2 cellular contexts compared by ENCODE assay signal in the genomic region with DNA sequence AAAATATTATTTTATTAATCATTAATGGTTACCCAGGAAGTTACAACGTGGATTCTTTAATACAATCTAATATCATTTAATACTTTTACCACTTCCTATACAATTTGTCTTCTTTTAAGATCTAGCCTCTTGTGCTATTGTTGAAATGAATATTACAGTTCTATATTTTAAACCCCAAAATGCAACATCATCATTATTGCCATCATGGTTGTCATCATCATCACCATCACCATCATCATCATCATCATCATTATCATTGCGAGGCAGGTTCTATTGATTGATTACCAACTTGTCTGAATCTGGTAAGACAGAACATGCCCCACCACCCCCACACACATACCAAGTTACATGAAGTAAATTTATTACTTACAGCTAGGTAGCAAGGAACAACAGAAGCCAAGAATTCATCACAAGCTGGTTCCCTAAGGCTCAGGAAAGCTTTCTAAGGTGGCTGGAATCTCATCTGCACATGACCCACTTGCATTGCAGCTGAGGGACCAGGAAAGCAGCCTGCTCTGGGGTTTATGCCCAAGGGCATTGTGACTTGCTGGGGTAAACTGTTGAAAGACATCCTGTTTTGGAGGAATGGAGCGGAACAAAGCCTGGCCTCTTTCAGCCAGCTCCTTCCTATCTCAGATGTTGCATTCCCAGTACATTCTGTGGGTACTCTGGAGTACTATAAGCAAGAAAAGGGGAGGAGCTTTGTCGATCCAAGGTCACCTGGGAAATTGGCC.
TF ChIP-seq lines count a peak whose summit lies in the region.

No MANE protein-coding gene starts in this region.

TF ChIP-seq in GM23338, 12 proteins besides CTCF, POLR2A, EP300 and RAD21 (continued from another document):
- TF ChIP-seq CREB1 (CRISPR knock-in tag; IDR thresholded peaks at IDR 0.05; ENCODE audit: low read depth) (no peak), ZNF331 (CRISPR knock-in tag; IDR thresholded peaks at IDR 0.05; ENCODE audit: low read depth) (no peak), ZNF462 (CRISPR knock-in tag; IDR thresholded peaks at IDR 0.05) (no peak), ETS1 (IDR thresholded peaks at IDR 0.05) (no peak), EZH2phosphoT487 (IDR thresholded peaks at IDR 0.05; ENCODE audit: unreplicated experiment) (no peak)
- TF ChIP-seq, protein P1, sequence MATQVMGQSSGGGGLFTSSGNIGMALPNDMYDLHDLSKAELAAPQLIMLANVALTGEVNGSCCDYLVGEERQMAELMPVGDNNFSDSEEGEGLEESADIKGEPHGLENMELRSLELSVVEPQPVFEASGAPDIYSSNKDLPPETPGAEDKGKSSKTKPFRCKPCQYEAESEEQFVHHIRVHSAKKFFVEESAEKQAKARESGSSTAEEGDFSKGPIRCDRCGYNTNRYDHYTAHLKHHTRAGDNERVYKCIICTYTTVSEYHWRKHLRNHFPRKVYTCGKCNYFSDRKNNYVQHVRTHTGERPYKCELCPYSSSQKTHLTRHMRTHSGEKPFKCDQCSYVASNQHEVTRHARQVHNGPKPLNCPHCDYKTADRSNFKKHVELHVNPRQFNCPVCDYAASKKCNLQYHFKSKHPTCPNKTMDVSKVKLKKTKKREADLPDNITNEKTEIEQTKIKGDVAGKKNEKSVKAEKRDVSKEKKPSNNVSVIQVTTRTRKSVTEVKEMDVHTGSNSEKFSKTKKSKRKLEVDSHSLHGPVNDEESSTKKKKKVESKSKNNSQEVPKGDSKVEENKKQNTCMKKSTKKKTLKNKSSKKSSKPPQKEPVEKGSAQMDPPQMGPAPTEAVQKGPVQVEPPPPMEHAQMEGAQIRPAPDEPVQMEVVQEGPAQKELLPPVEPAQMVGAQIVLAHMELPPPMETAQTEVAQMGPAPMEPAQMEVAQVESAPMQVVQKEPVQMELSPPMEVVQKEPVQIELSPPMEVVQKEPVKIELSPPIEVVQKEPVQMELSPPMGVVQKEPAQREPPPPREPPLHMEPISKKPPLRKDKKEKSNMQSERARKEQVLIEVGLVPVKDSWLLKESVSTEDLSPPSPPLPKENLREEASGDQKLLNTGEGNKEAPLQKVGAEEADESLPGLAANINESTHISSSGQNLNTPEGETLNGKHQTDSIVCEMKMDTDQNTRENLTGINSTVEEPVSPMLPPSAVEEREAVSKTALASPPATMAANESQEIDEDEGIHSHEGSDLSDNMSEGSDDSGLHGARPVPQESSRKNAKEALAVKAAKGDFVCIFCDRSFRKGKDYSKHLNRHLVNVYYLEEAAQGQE (IDR thresholded peaks at IDR 0.05; ENCODE audit: unreplicated experiment) = no peak

TF ChIP-seq in K562, 482 proteins besides CTCF, POLR2A, EP300 and RAD21:
- TF ChIP-seq NR0B1 (IDR thresholded peaks at IDR 0.05; ENCODE audit: partially characterized antibody) (no peak), GTF2A2 (tag; IDR thresholded peaks at IDR 0.05) (no peak), C11orf30 (IDR thresholded peaks at IDR 0.05; ENCODE audit: low read depth) (peak; percentile 46; the same call in 1 of the 2 replicates), TRIM24 (IDR thresholded peaks at IDR 0.05) (no peak), MAFF (IDR thresholded peaks at IDR 0.05; ENCODE audit: low read length) (peak; percentile 59), MAFK (IDR thresholded peaks at IDR 0.05; ENCODE audit: low read length) (peak; percentile 48; the same call in 1 of the 2 replicates), MAFG (tag; conservative IDR thresholded peaks at IDR 0.05) (peak; percentile 51; the same call in 1 of the 2 replicates), ZNF316 (IDR thresholded peaks at IDR 0.05) (peak; percentile 75), TOE1 (IDR thresholded peaks at IDR 0.05; ENCODE audit: borderline replicate concordance) (no peak), TOE1 (CRISPR knock-in tag; IDR thresholded peaks at IDR 0.05; ENCODE audit: borderline replicate concordance, low read depth) (no peak), SAFB (IDR thresholded peaks at IDR 0.05; ENCODE audit: borderline replicate concordance, low read depth, low read length) (no peak), ZMIZ1 (IDR thresholded peaks at IDR 0.05; ENCODE audit: low read depth in 2 of 2, low read length in 2 of 2) (no peak)
- TF ChIP-seq, protein P2, sequence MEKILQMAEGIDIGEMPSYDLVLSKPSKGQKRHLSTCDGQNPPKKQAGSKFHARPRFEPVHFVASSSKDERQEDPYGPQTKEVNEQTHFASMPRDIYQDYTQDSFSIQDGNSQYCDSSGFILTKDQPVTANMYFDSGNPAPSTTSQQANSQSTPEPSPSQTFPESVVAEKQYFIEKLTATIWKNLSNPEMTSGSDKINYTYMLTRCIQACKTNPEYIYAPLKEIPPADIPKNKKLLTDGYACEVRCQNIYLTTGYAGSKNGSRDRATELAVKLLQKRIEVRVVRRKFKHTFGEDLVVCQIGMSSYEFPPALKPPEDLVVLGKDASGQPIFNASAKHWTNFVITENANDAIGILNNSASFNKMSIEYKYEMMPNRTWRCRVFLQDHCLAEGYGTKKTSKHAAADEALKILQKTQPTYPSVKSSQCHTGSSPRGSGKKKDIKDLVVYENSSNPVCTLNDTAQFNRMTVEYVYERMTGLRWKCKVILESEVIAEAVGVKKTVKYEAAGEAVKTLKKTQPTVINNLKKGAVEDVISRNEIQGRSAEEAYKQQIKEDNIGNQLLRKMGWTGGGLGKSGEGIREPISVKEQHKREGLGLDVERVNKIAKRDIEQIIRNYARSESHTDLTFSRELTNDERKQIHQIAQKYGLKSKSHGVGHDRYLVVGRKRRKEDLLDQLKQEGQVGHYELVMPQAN (IDR thresholded peaks at IDR 0.05; ENCODE audit: borderline replicate concordance) = no peak
